ENCODE assay signal across 1 cellular context in the genomic region with DNA sequence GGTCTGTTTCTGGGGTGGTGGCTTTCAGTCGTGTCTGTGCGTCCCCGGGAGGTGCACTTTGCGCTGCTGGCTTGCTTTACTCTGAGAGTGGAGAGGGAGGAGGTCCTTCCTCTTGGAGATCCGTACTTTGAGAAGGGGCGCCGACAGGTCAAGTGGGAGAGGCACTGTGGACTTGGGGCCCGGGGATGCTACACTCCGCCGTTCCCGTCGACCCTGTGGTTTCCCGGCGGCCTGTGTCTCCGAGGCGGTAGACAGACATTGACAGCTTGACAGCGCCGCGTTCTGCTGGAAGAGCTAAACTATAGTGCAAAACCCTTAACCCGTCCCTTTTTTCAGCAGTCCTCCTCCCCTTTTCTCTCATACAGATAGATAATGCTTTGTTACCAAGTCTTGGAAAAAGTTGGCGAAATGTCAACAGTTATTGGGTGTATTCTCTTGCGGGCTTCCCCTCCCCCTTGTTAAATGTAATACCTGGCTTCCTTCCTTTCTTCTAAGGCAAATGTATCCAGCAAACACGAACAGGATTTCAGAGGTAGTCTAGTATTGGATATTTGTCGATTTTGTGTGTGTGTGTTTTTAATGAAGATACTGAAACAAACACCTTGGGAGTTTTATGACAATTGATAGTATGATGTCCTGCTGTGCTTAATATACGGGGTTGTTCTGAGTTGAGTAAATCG.
A peak's percentile ranks its signal among the peaks of the same experiment; 100 is the strongest.
TF ChIP-seq lines count a peak whose summit lies in the region.

No MANE protein-coding gene starts in this region.

TF ChIP-seq in SK-N-SH, 30 proteins besides CTCF, POLR2A, EP300 and RAD21 (continued from another document):
- TF ChIP-seq, protein P1, sequence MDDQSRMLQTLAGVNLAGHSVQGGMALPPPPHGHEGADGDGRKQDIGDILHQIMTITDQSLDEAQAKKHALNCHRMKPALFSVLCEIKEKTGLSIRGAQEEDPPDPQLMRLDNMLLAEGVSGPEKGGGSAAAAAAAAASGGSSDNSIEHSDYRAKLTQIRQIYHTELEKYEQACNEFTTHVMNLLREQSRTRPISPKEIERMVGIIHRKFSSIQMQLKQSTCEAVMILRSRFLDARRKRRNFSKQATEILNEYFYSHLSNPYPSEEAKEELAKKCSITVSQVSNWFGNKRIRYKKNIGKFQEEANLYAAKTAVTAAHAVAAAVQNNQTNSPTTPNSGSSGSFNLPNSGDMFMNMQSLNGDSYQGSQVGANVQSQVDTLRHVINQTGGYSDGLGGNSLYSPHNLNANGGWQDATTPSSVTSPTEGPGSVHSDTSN (IDR thresholded peaks at IDR 0.05) = peak; percentile 40
- TF ChIP-seq NRF1 (IDR thresholded peaks at IDR 0.05; ENCODE audit: low read depth, low read length) (no peak), TEAD4 (IDR thresholded peaks at IDR 0.05; ENCODE audit: borderline replicate concordance, insufficient read depth) (no peak), MEF2A (IDR thresholded peaks at IDR 0.05; ENCODE audit: borderline replicate concordance, low read depth) (no peak), ELF1 (IDR thresholded peaks at IDR 0.05) (peak; percentile 23; the same call in 1 of the 2 replicates), RCOR1 (IDR thresholded peaks at IDR 0.05; ENCODE audit: low read length) (no peak), MXI1 (IDR thresholded peaks at IDR 0.05; ENCODE audit: low read depth, low read length) (peak; percentile 84), TCF12 (IDR thresholded peaks at IDR 0.05) (no peak), EZH2phosphoT487 (IDR thresholded peaks at IDR 0.05; ENCODE audit: borderline replicate concordance, low read depth) (no peak), GABPA (IDR thresholded peaks at IDR 0.05; ENCODE audit: low read depth) (no peak), NFIC (IDR thresholded peaks at IDR 0.05; ENCODE audit: borderline replicate concordance) (peak; percentile 39; the same call in 1 of the 2 replicates)
- TF ChIP-seq, protein P2, sequence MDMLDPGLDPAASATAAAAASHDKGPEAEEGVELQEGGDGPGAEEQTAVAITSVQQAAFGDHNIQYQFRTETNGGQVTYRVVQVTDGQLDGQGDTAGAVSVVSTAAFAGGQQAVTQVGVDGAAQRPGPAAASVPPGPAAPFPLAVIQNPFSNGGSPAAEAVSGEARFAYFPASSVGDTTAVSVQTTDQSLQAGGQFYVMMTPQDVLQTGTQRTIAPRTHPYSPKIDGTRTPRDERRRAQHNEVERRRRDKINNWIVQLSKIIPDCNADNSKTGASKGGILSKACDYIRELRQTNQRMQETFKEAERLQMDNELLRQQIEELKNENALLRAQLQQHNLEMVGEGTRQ (IDR thresholded peaks at IDR 0.05; ENCODE audit: borderline replicate concordance, low read depth, low read length) = no peak
- TF ChIP-seq, protein P3, sequence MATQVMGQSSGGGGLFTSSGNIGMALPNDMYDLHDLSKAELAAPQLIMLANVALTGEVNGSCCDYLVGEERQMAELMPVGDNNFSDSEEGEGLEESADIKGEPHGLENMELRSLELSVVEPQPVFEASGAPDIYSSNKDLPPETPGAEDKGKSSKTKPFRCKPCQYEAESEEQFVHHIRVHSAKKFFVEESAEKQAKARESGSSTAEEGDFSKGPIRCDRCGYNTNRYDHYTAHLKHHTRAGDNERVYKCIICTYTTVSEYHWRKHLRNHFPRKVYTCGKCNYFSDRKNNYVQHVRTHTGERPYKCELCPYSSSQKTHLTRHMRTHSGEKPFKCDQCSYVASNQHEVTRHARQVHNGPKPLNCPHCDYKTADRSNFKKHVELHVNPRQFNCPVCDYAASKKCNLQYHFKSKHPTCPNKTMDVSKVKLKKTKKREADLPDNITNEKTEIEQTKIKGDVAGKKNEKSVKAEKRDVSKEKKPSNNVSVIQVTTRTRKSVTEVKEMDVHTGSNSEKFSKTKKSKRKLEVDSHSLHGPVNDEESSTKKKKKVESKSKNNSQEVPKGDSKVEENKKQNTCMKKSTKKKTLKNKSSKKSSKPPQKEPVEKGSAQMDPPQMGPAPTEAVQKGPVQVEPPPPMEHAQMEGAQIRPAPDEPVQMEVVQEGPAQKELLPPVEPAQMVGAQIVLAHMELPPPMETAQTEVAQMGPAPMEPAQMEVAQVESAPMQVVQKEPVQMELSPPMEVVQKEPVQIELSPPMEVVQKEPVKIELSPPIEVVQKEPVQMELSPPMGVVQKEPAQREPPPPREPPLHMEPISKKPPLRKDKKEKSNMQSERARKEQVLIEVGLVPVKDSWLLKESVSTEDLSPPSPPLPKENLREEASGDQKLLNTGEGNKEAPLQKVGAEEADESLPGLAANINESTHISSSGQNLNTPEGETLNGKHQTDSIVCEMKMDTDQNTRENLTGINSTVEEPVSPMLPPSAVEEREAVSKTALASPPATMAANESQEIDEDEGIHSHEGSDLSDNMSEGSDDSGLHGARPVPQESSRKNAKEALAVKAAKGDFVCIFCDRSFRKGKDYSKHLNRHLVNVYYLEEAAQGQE (IDR thresholded peaks at IDR 0.05; ENCODE audit: low read depth, low read length) = no peak
